In genomic region chr6:25928562-25929324, GRCh38 we compare ENCODE assay signal across 1 cellular context.
TF ChIP-seq lines count a peak whose summit lies in the region.

No MANE protein-coding gene starts in this region.

TF ChIP-seq in A549, 52 proteins besides CTCF, POLR2A, EP300 and RAD21:
- TF ChIP-seq RCOR1 (IDR thresholded peaks at IDR 0.05; ENCODE audit: low read depth, low read length) (no peak), REST (IDR thresholded peaks at IDR 0.05) (no peak), HDAC2 (IDR thresholded peaks at IDR 0.05) (no peak), PHF8 (IDR thresholded peaks at IDR 0.05; ENCODE audit: borderline replicate concordance, low read depth) (no peak), ESRRA (IDR thresholded peaks at IDR 0.05; ENCODE audit: borderline replicate concordance, low read length) (no peak)
